In the genomic region with DNA sequence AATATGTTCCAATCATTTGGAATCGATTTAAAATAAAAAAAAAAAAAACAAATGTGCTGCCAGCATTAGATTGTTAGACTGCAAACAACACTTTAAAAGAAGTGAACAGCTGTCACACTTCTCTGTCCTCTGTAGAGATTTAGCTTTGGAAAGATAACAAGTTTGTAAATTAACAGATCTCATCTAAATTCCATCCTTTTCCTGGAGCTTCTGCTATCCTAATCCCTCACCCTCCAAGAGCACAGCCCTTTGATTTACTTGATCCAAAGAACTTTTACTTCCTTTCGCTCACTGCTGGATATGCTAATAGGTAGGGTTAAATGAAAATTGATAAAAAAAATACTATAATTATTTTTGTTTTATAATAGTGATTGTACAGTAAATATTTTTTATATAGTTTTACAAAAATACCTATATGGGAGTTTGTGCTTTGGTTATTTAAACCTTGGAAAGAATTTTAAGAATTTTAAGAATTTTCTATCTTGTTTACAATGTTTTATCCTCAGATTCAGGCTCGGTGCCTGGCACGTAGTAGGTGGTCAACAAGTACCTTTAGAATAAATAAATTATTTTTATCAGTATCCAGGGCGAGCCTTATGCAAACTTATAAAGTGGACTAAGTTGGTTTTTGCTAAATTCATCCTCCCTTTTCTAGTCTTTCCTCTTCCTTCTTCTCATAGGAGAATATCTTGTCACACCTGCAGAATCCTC, we compare ENCODE assay signal across 33 cellular contexts.
"Had no signal": no experiment of that assay in that cellular context is flagged by ENCODE, and none has a peak within 500 bp of the region (broad histone marks: within the 10 kb centered on the region; RNA-seq: fewer than 3 reads in every experiment).

No MANE protein-coding gene starts in this region.

- H3K9me3 Mint-ChIP-seq: activated naive CD4-positive, alpha-beta T cell treated with anti-CD3 and anti-CD28 coated beads, Interleukin-2, amount 50 U/mL, for 24 hours had no signal

- H3K27me3 ChIP-seq: ascending aorta, breast epithelium, cardiac muscle cell, colonic mucosa, gastroesophageal sphincter, heart right ventricle had no signal

- H3K27ac Mint-ChIP-seq: activated CD4-positive, alpha-beta memory T cell treated with anti-CD3 and anti-CD28 coated beads for 36 hours; activated CD4-positive, alpha-beta T cell treated with anti-CD3 and anti-CD28 coated beads for 36 hours; activated CD4-positive, alpha-beta T cell treated with anti-CD3 and anti-CD28 coated beads, Interleukin-2, amount 10 ng/mL, durations not matched to agents 24 days and 14 days; activated CD8-positive, alpha-beta memory T cell treated with anti-CD3 and anti-CD28 coated beads, Interleukin-2, amount 10 ng/mL, durations not matched to agents 7 days and 5 days; activated CD8-positive, alpha-beta T cell treated with anti-CD3 and anti-CD28 coated beads, Interleukin-2, amount 10 ng/mL, durations not matched to agents 7 days and 5 days; activated naive CD4-positive, alpha-beta T cell treated with anti-CD3 and anti-CD28 coated beads for 36 hours; activated naive CD4-positive, alpha-beta T cell treated with anti-CD3 and anti-CD28 coated beads, Interleukin-2, amount 50 U/mL, for 24 hours; activated naive CD8-positive, alpha-beta T cell treated with anti-CD3 and anti-CD28 coated beads, Interleukin-2, amount 10 ng/mL, durations not matched to agents 7 days and 5 days; activated T-helper 1 cell treated with anti-CD3 and anti-CD28 coated beads, Interleukin-12 subunit alpha, Interleukin-12 subunit beta, Interleukin-2, Interleukin-4 antibody, amounts not matched to agents 30 ng/mL and 10 ng/mL and 1 ng/mL, durations not matched to agents 14 hours and 24 hours and 36 hours; activated T-helper 2 cell treated with anti-CD3 and anti-CD28 coated beads, Interferon-gamma antibody, Interleukin-2, Interleukin-4, amounts not matched to agents 10 μg/mL and 5 μg/mL and 100 μg/mL, durations not matched to agents 14 hours and 24 hours and 36 hours; brain; T-helper 17 cell; T-helper 2 cell treated with Interferon-gamma antibody and Interleukin-4, amounts not matched to agents 5 μg/mL and 100 μg/mL, for 36 hours had no signal

- H3K36me3 ChIP-seq: ascending aorta, breast epithelium, cardiac muscle cell, colonic mucosa, gastroesophageal sphincter, heart right ventricle, WERI-Rb-1 had no signal

- H3K4me3 ChIP-seq: ascending aorta, breast epithelium, cardiac muscle cell, colonic mucosa, gastroesophageal sphincter, heart right ventricle had no signal

- H3K27ac ChIP-seq: ascending aorta, breast epithelium, cardiac muscle cell, colonic mucosa, gastroesophageal sphincter, heart right ventricle, WERI-Rb-1 had no signal

- H3K9me3 ChIP-seq: breast epithelium, colonic mucosa had no signal

- H3K27me3 Mint-ChIP-seq: activated CD4-positive, alpha-beta memory T cell treated with anti-CD3 and anti-CD28 coated beads for 36 hours; activated CD4-positive, alpha-beta T cell treated with anti-CD3 and anti-CD28 coated beads for 36 hours; activated CD4-positive, alpha-beta T cell treated with anti-CD3 and anti-CD28 coated beads, Interleukin-2, amount 10 ng/mL, durations not matched to agents 24 days and 14 days; activated CD8-positive, alpha-beta memory T cell treated with anti-CD3 and anti-CD28 coated beads, Interleukin-2, amount 10 ng/mL, durations not matched to agents 7 days and 5 days; activated naive CD4-positive, alpha-beta T cell treated with anti-CD3 and anti-CD28 coated beads, Interleukin-2, amount 50 U/mL, for 24 hours; activated naive CD8-positive, alpha-beta T cell treated with anti-CD3 and anti-CD28 coated beads, Interleukin-2, amount 10 ng/mL, durations not matched to agents 7 days and 5 days; brain; T-helper 17 cell had no signal

- ATAC-seq: activated CD4-positive, alpha-beta T cell treated with anti-CD3 and anti-CD28 coated beads for 36 hours; activated CD8-positive, alpha-beta memory T cell treated with anti-CD3 and anti-CD28 coated beads, Interleukin-2, amount 10 ng/mL, durations not matched to agents 7 days and 5 days; activated CD8-positive, alpha-beta T cell treated with anti-CD3 and anti-CD28 coated beads, Interleukin-2, amount 10 ng/mL, durations not matched to agents 7 days and 5 days; esophagus mucosa; gastroesophageal sphincter; heart right ventricle; T-helper 17 cell had no signal

- H3K4me1 ChIP-seq: ascending aorta, breast epithelium, colonic mucosa had no signal

- DNase-seq: activated CD4-positive, alpha-beta memory T cell treated with anti-CD3 and anti-CD28 coated beads for 36 hours; activated CD4-positive, alpha-beta T cell treated with anti-CD3 and anti-CD28 coated beads for 36 hours; activated CD4-positive, alpha-beta T cell treated with anti-CD3 and anti-CD28 coated beads, Interleukin-2, amount 10 ng/mL, durations not matched to agents 24 days and 14 days; activated CD4-positive, CD25-positive, alpha-beta regulatory T cell; activated CD4-positive, CD25-positive, alpha-beta regulatory T cell treated with anti-CD3 and anti-CD28 coated beads, Interleukin-2, amount 50 U/mL, for 72 hours; activated CD8-positive, alpha-beta memory T cell treated with anti-CD3 and anti-CD28 coated beads, Interleukin-2, amount 10 ng/mL, durations not matched to agents 7 days and 5 days; activated CD8-positive, alpha-beta memory T cell treated with anti-CD3 and anti-CD28 coated beads, Interleukin-2, amount 50 U/mL, for 4 hours; activated CD8-positive, alpha-beta T cell treated with anti-CD3 and anti-CD28 coated beads, Interleukin-2, amount 10 ng/mL, durations not matched to agents 7 days and 5 days; activated effector memory CD4-positive, alpha-beta T cell treated with anti-CD3 and anti-CD28 coated beads, Interleukin-2, amount 50 U/mL, for 16 hours; activated naive CD4-positive, alpha-beta T cell treated with anti-CD3 and anti-CD28 coated beads for 36 hours; activated naive CD8-positive, alpha-beta T cell treated with anti-CD3 and anti-CD28 coated beads, Interleukin-2, amount 10 ng/mL, durations not matched to agents 7 days and 5 days; activated T-cell treated with anti-CD3 and anti-CD28 coated beads, Interleukin-2, amount 50 U/mL, for 1 hour; activated T-cell treated with anti-CD3 and anti-CD28 coated beads, Interleukin-2, amount 50 U/mL, for 48 hours; central memory CD4-positive, alpha-beta T cell; cerebellar nuclear complex; colonic mucosa; effector CD8-positive, alpha-beta T cell; foreskin fibroblast; heart right ventricle; T-helper 1 cell; T-helper 17 cell; T1000; WERI-Rb-1 had no signal

- H3K4me3 Mint-ChIP-seq: activated CD4-positive, alpha-beta memory T cell treated with anti-CD3 and anti-CD28 coated beads for 36 hours; activated CD4-positive, alpha-beta T cell treated with anti-CD3 and anti-CD28 coated beads for 36 hours; activated CD4-positive, alpha-beta T cell treated with anti-CD3 and anti-CD28 coated beads, Interleukin-2, amount 10 ng/mL, durations not matched to agents 24 days and 14 days; activated CD8-positive, alpha-beta memory T cell treated with anti-CD3 and anti-CD28 coated beads, Interleukin-2, amount 10 ng/mL, durations not matched to agents 7 days and 5 days; activated CD8-positive, alpha-beta T cell treated with anti-CD3 and anti-CD28 coated beads, Interleukin-2, amount 10 ng/mL, durations not matched to agents 7 days and 5 days; activated naive CD4-positive, alpha-beta T cell treated with anti-CD3 and anti-CD28 coated beads for 36 hours; activated naive CD4-positive, alpha-beta T cell treated with anti-CD3 and anti-CD28 coated beads, Interleukin-2, amount 50 U/mL, for 24 hours; activated naive CD8-positive, alpha-beta T cell treated with anti-CD3 and anti-CD28 coated beads, Interleukin-2, amount 10 ng/mL, durations not matched to agents 7 days and 5 days; activated T-helper 1 cell treated with anti-CD3 and anti-CD28 coated beads, Interleukin-12 subunit alpha, Interleukin-12 subunit beta, Interleukin-2, Interleukin-4 antibody, amounts not matched to agents 30 ng/mL and 10 ng/mL and 1 ng/mL, durations not matched to agents 14 hours and 24 hours and 36 hours; brain; T-helper 17 cell; T-helper 2 cell treated with Interferon-gamma antibody and Interleukin-4, amounts not matched to agents 5 μg/mL and 100 μg/mL, for 36 hours had no signal
